In genomic region chr11:111966678-111967077, GRCh38 we compare ENCODE assay signal across 23 cellular contexts. TPM values are rescaled to one million over a fixed set of nuclear protein-coding genes. Genes with fewer than 3 reads are reported as not detected.
"Had no signal": no experiment of that assay in that cellular context is flagged by ENCODE, and none has a peak within 500 bp of the region (broad histone marks: within the 10 kb centered on the region; RNA-seq: fewer than 3 reads in every experiment).

No MANE protein-coding gene starts in this region.

- H3K4me2 ChIP-seq: SK-N-SH had no signal

- FAIRE-seq: HTR-8/SVneo had no signal

- H3K9me3 ChIP-seq: MG63, SK-N-SH had no signal

- ATAC-seq: Panc1, PC-3 had no signal

- H3K9ac ChIP-seq: SK-N-SH had no signal

- H3K4me3 ChIP-seq: MG63 had no signal

- DNase-seq: Karpas-422, KG1, MG63, NCI-H1092 treated with DMSO at 0.1 percent for 48 hours, NCI-H1436, NCI-H187, NCI-H2029, NCI-H2081 treated with DMSO at 0.1 percent for 48 hours, NCI-H2171, NCI-H226, NCI-H446, NCI-H510A, NCI-H524 treated with DMSO at 0.1 percent for 48 hours, NCI-H69, NCI-H774, PC-3, SHP77, SK-N-SH, SW 1271 had no signal

- H3K36me3 ChIP-seq: MG63 had no signal

- H3K27me3 ChIP-seq: MG63 had no signal

- H3K27ac ChIP-seq: HL-60 had no signal

RNA-seq across cellular contexts. Expression of gene C11orf52, which starts 48.0 kb away (rescaled TPM):
- total RNA-seq: SK-MEL-5 had no signal
- polyA plus RNA-seq: SK-N-SH had no signal

RNA-seq across cellular contexts. Expression of gene HSPB2, which starts 54.1 kb away (rescaled TPM):
- total RNA-seq: PC-3, SK-MEL-5 had no signal
- polyA plus RNA-seq: SK-N-SH had no signal

RNA-seq across cellular contexts. Expression of gene CRYAB, which starts 55.1 kb away (rescaled TPM):
- total RNA-seq: PC-3 had no signal
